ENCODE assay signal across 9 cellular contexts in the genomic region with DNA sequence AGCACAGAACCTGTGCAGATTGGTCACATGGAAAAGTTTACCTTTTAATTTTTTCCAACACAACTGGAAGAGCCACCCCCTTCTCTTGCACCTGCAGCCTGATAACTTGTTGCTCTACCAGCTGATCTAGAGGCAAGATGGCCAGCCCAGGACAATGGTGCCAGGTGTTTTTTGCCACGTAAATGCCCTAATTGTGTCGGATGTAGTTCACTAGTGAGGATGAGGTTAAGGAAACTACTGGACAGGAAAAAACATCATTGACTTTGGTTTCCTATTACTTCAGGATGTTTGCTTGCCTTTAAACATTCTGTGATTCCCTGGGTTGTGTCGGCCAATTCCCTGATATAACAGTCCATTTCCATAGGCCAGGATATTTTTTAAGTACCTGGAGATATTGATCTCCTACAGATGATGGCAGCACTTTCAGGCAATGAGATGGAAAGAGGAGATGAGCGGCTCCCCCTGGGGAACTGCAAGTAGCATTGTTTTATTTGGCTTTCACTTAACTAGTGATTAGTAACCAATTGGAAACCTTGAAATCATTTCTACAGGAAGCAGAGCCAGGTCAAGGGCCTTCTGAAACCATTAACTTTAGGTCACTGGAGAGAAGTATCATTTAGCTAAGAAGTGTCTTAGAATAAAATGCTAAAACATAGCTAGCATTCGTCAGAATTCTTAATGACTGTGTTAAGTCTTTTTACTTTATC.
DNase-seq lines count a peak whose midpoint lies in the region; ATAC-seq and TF ChIP-seq lines count a peak whose summit lies in the region.
"Had no signal": no experiment of that assay in that cellular context is flagged by ENCODE, and none has a peak within 500 bp of the region (broad histone marks: within the 10 kb centered on the region; RNA-seq: fewer than 3 reads in every experiment).

No MANE protein-coding gene starts in this region.

- H3K4me1 Mint-ChIP-seq in natural killer cell treated with Interleukin-12 subunit alpha and Interleukin-12 subunit beta and Interleukin-15 and Interleukin-18, amount 100 ng/mL, for 72 hours (ENCODE audit: low read depth in 2 of 2), result no peaks in the 10 kb centered on the region

- no peak overlapping the region for H3K27ac Mint-ChIP-seq in natural killer cell treated with Interleukin-12 subunit alpha and Interleukin-12 subunit beta and Interleukin-15 and Interleukin-18, amount 100 ng/mL, for 72 hours
- H3K27ac Mint-ChIP-seq: activated naive CD8-positive, alpha-beta T cell treated with anti-CD3 and anti-CD28 coated beads, Interleukin-2, amount 10 ng/mL, durations not matched to agents 7 days and 5 days had no signal

- no peaks in the 10 kb centered on the region for H3K9me3 Mint-ChIP-seq in natural killer cell treated with Interleukin-12 subunit alpha and Interleukin-12 subunit beta and Interleukin-15 and Interleukin-18, amount 100 ng/mL, for 72 hours
- H3K9me3 Mint-ChIP-seq: activated naive CD8-positive, alpha-beta T cell treated with anti-CD3 and anti-CD28 coated beads, Interleukin-2, amount 10 ng/mL, durations not matched to agents 7 days and 5 days had no signal

- TF ChIP-seq CTCF in C4-2B (conservative IDR thresholded peaks at IDR 0.05), result peak; percentile 35

- peak; percentile 81 for ATAC-seq in GM21619 (IDR thresholded peaks at IDR 0.05; ENCODE audit: unreplicated experiment)
- ATAC-seq in GM21515 (IDR thresholded peaks at IDR 0.05; ENCODE audit: unreplicated experiment), result no peak
- no peak for ATAC-seq in GM21576 (IDR thresholded peaks at IDR 0.05; ENCODE audit: unreplicated experiment)
- no peak for ATAC-seq in natural killer cell treated with Interleukin-12 subunit alpha and Interleukin-12 subunit beta and Interleukin-15 and Interleukin-18, amount 100 ng/mL, for 72 hours

- peak; percentile 9 to 26 for DNase-seq in NCI-H187 (lab: John Stamatoyannopoulos, UW)
- DNase-seq in fibroblast of the conjunctiva (ENCODE audit: low read depth), result peak; percentile 16
- no peak for DNase-seq in NOMO-1 (lab: John Stamatoyannopoulos, UW; ENCODE audit: unreplicated experiment in 2 of 2)
- DNase-seq in natural killer cell treated with Interleukin-12 subunit alpha and Interleukin-12 subunit beta and Interleukin-15 and Interleukin-18, amount 100 ng/mL, for 72 hours (ENCODE audit: low spot score), result no peak
- DNase-seq: activated naive CD8-positive, alpha-beta T cell treated with anti-CD3 and anti-CD28 coated beads, Interleukin-2, amount 10 ng/mL, durations not matched to agents 7 days and 5 days had no signal

- H3K27me3 Mint-ChIP-seq in natural killer cell treated with Interleukin-12 subunit alpha and Interleukin-12 subunit beta and Interleukin-15 and Interleukin-18, amount 100 ng/mL, for 72 hours, result no peaks in the 10 kb centered on the region
- H3K27me3 Mint-ChIP-seq: activated naive CD8-positive, alpha-beta T cell treated with anti-CD3 and anti-CD28 coated beads, Interleukin-2, amount 10 ng/mL, durations not matched to agents 7 days and 5 days had no signal

- no peak overlapping the region for H3K4me3 Mint-ChIP-seq in natural killer cell treated with Interleukin-12 subunit alpha and Interleukin-12 subunit beta and Interleukin-15 and Interleukin-18, amount 100 ng/mL, for 72 hours
- H3K4me3 Mint-ChIP-seq: activated naive CD8-positive, alpha-beta T cell treated with anti-CD3 and anti-CD28 coated beads, Interleukin-2, amount 10 ng/mL, durations not matched to agents 7 days and 5 days had no signal

- no peak overlapping the region for H3K27ac ChIP-seq in C4-2B

- H3K36me3 Mint-ChIP-seq in natural killer cell treated with Interleukin-12 subunit alpha and Interleukin-12 subunit beta and Interleukin-15 and Interleukin-18, amount 100 ng/mL, for 72 hours, result no peaks in the 10 kb centered on the region
- H3K36me3 Mint-ChIP-seq: activated naive CD8-positive, alpha-beta T cell treated with anti-CD3 and anti-CD28 coated beads, Interleukin-2, amount 10 ng/mL, durations not matched to agents 7 days and 5 days had no signal

Comparison
In these comparisons a context has a peak if more than half of its experiments do, and no peak if none do; other contexts are left out.
1. DNase-seq: peak in NCI-H187 (2 of 2) and fibroblast of the conjunctiva (single experiment); none in NOMO-1 (0 of 2) and natural killer cell treated with Interleukin-12 subunit alpha and Interleukin-12 subunit beta and Interleukin-15 and Interleukin-18, amount 100 ng/mL, for 72 hours (single experiment).